In the genomic region with DNA sequence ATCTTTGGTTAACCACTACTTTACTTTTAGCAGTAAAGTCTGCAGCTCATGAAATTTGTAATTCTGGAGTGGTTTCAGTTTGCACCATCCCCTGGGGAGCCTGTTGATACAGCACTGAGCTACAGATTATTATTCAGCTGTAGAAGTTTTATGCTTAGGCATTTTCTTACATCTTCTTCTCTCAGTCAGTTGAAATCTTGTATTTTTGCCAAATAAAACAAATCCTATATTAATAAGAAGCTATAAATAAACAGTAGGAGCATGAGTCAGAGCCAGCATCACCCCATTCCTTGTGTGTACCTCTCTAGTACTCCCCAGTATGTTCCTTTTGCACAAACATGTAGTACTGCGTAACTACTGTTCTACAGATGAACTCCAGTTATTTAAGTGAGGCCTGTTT, we compare ENCODE assay signal across 11 cellular contexts.
DNase-seq lines count a peak whose midpoint lies in the region; ATAC-seq, FAIRE-seq and TF ChIP-seq lines count a peak whose summit lies in the region.
"Had no signal": no experiment of that assay in that cellular context is flagged by ENCODE, and none has a peak within 500 bp of the region (broad histone marks: within the 10 kb centered on the region; RNA-seq: fewer than 3 reads in every experiment).

No MANE protein-coding gene starts in this region.

- no peak for TF ChIP-seq CTCF in LNCaP clone FGC (IDR thresholded peaks at IDR 0.05; ENCODE audit: control insufficient read depth, extremely low read depth, insufficient read depth)
- TF ChIP-seq CTCF in osteocyte (IDR thresholded peaks at IDR 0.05), result no peak

- H3K27me3 Mint-ChIP-seq in osteocyte (ENCODE audit: unreplicated experiment), result no peaks in the 10 kb centered on the region
- H3K27me3 Mint-ChIP-seq: activated CD4-positive, alpha-beta T cell treated with anti-CD3 and anti-CD28 coated beads, Interleukin-2, amount 10 ng/mL, durations not matched to agents 7 days and 5 days; naive thymus-derived CD4-positive, alpha-beta T cell had no signal

- no peaks in the 10 kb centered on the region for H3K9me3 Mint-ChIP-seq in osteocyte (ENCODE audit: unreplicated experiment)

- H3K36me3 Mint-ChIP-seq in osteocyte (ENCODE audit: unreplicated experiment), result peaks cover 19% of the 10 kb centered on the region

- peak overlapping the region; percentile 79 for H3K27ac Mint-ChIP-seq in osteocyte (ENCODE audit: unreplicated experiment)
- H3K27ac Mint-ChIP-seq: activated CD4-positive, alpha-beta T cell treated with anti-CD3 and anti-CD28 coated beads, Interleukin-2, amount 10 ng/mL, durations not matched to agents 7 days and 5 days had no signal

- H3K4me1 Mint-ChIP-seq in osteocyte (ENCODE audit: unreplicated experiment), result peaks cover 31% of the 10 kb centered on the region

- ATAC-seq in HG02798 (IDR thresholded peaks at IDR 0.05; ENCODE audit: poor library complexity, unreplicated experiment) (no peak), GM18873 (IDR thresholded peaks at IDR 0.05; ENCODE audit: low FRiP score, unreplicated experiment) (no peak)
- ATAC-seq: naive thymus-derived CD4-positive, alpha-beta T cell had no signal

- peak overlapping the region; percentile 5; the same call in 1 of the 2 replicates for H3K4me3 ChIP-seq in LNCaP clone FGC (ENCODE audit: low read depth, low read length)

- H3K4me3 Mint-ChIP-seq in osteocyte (ENCODE audit: unreplicated experiment), result peak overlapping the region; percentile 26
- H3K4me3 Mint-ChIP-seq: activated CD4-positive, alpha-beta T cell treated with anti-CD3 and anti-CD28 coated beads, Interleukin-2, amount 10 ng/mL, durations not matched to agents 7 days and 5 days; naive thymus-derived CD4-positive, alpha-beta T cell had no signal

- DNase-seq in DMS79 treated with DMSO at 0.1 percent for 48 hours (lab: John Stamatoyannopoulos, UW) (peak; percentile 68), LNCaP clone FGC (ENCODE audit: low read depth) (peak; percentile 58), osteocyte (ENCODE audit: extremely low spot score, unreplicated experiment) (no peak), iPS-NIHi7 (ENCODE audit: extremely low spot score) (no peak), AML-193 (lab: John Stamatoyannopoulos, UW) (no peak)
- DNase-seq: activated CD4-positive, alpha-beta T cell treated with anti-CD3 and anti-CD28 coated beads, Interleukin-2, amount 10 ng/mL, durations not matched to agents 7 days and 5 days; GF-D8; naive thymus-derived CD4-positive, alpha-beta T cell had no signal

- FAIRE-seq in endometrium (lab: Jason Lieb, UNC), result peak; percentile 57

Comparison
In these comparisons a context has a peak if more than half of its experiments do, and no peak if none do; other contexts are left out.
1. DNase-seq: peak in DMS79 treated with DMSO at 0.1 percent for 48 hours (single experiment) and LNCaP clone FGC (single experiment); none in osteocyte (single experiment), iPS-NIHi7 (single experiment) and AML-193 (0 of 2).